Comparison of ENCODE assay signal across 16 cellular contexts in the genomic region with DNA sequence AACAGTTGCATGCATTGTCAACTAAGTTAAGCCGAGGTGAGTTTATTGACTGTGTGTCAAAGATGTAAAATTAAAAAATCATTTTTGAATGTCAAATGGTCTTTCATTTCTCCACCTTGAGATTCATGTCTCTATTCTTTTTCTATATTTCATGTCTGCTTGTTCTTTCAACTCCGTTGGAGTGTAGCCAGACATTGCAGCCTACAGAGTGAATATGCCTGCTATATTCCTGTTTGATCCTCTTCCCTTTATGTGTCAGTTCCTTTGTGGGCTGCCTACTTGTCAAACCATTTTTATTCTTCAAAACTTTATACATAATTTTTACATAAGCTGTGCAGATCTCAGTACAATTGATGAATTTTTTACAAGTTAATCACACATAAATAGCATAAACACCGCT.
DNase-seq lines count a peak whose midpoint lies in the region; ATAC-seq lines count a peak whose summit lies in the region.
"Had no signal": no experiment of that assay in that cellular context is flagged by ENCODE, and none has a peak within 500 bp of the region (broad histone marks: within the 10 kb centered on the region; RNA-seq: fewer than 3 reads in every experiment).

No MANE protein-coding gene starts in this region.

- H3K27ac ChIP-seq in SK-N-MC: peak overlapping the region; percentile 62
- H3K27ac ChIP-seq: BLaER1 treated with 17β-estradiol and CSF1 and Interleukin-3, amounts not matched to agents 10 nM and 100 nM; GM23248 had no signal

- DNase-seq in NCI-H345 (lab: John Stamatoyannopoulos, UW) (peak; percentile 41), NCI-H345 treated with DMSO at 0.1 percent for 48 hours (lab: John Stamatoyannopoulos, UW; ENCODE audit: unreplicated experiment) (no peak), COR-L47 (lab: John Stamatoyannopoulos, UW) (peak; percentile 5), NCI-H1092 treated with DMSO at 0.1 percent for 48 hours (lab: John Stamatoyannopoulos, UW) (peak; percentile 15), SK-N-MC (ENCODE audit: low read depth, low spot score) (no peak), kidney glomerular epithelial cell (lab: John Stamatoyannopoulos, UW) (no peak), NCI-H1694 treated with DMSO at 0.1 percent for 48 hours (lab: John Stamatoyannopoulos, UW) (no peak)
- DNase-seq: ACHN; Calu3; CD4-positive, CD25-positive, alpha-beta regulatory T cell; DMS 273 treated with DMSO at 0.1 percent for 48 hours; GM23248 had no signal

- no peak for ATAC-seq in GM18909 (IDR thresholded peaks at IDR 0.05; ENCODE audit: poor library complexity, unreplicated experiment)
- ATAC-seq: GM12878, HCT116 had no signal

- H3K9me3 ChIP-seq in SK-N-MC (ENCODE audit: low read depth, low read length): no peaks in the 10 kb centered on the region
- H3K9me3 ChIP-seq: BLaER1 treated with 17β-estradiol and CSF1 and Interleukin-3, amounts not matched to agents 10 nM and 100 nM had no signal

- no peaks in the 10 kb centered on the region for H3K36me3 ChIP-seq in SK-N-MC (ENCODE audit: insufficient read depth, low read length)
- H3K36me3 ChIP-seq: BLaER1 treated with 17β-estradiol and CSF1 and Interleukin-3, amounts not matched to agents 10 nM and 100 nM had no signal

- H3K9ac ChIP-seq in SK-N-MC (ENCODE audit: insufficient read length): no peak overlapping the region
- H3K9ac ChIP-seq: BLaER1 treated with 17β-estradiol and CSF1 and Interleukin-3, amounts not matched to agents 10 nM and 100 nM; GM23248 had no signal

- peak overlapping the region; percentile 20; the same call in 1 of the 2 replicates for H3K4me3 ChIP-seq in SK-N-MC
- H3K4me3 ChIP-seq: BLaER1 treated with 17β-estradiol and CSF1 and Interleukin-3, amounts not matched to agents 10 nM and 100 nM; GM12878; GM23248 had no signal

Comparison
In these comparisons a context has a peak if more than half of its experiments do, and no peak if none do; other contexts are left out.
1. DNase-seq: peak in NCI-H345 (single experiment), COR-L47 (single experiment) and NCI-H1092 treated with DMSO at 0.1 percent for 48 hours (single experiment); none in NCI-H345 treated with DMSO at 0.1 percent for 48 hours (single experiment), SK-N-MC (single experiment), kidney glomerular epithelial cell (single experiment) and NCI-H1694 treated with DMSO at 0.1 percent for 48 hours (single experiment).